Comparison of ENCODE assay signal across 18 cellular contexts in genomic region chr6:75755704-75756103, GRCh38.
"Had no signal": no experiment of that assay in that cellular context is flagged by ENCODE, and none has a peak within 500 bp of the region (broad histone marks: within the 10 kb centered on the region; RNA-seq: fewer than 3 reads in every experiment).

No MANE protein-coding gene starts in this region.

- H3K4me3 ChIP-seq: pancreas had no signal

- H3K4me1 Mint-ChIP-seq: stimulated activated memory B cell treated with anti-CD40 and anti-IgM and Interleukin-4, amounts not matched to agents 10 μg/mL and 1 μg/mL and 100 μg/mL, for 72 hours had no signal

- DNase-seq: activated CD4-positive, alpha-beta T cell treated with anti-CD3 and anti-CD28 coated beads for 48 hours; activated CD8-positive, alpha-beta memory T cell treated with anti-CD3 and anti-CD28 coated beads, Interleukin-2, amount 50 U/mL, for 4 hours; activated CD8-positive, alpha-beta T cell treated with anti-CD3 and anti-CD28 coated beads, Interleukin-2, amount 10 ng/mL, durations not matched to agents 7 days and 5 days; activated gamma-delta T cell; activated T-cell treated with anti-CD3 and anti-CD28 coated beads, Interleukin-2, amount 50 U/mL, for 72 hours; anterior cingulate cortex; brain microvascular endothelial cell; effector memory CD8-positive, alpha-beta T cell; islet precursor cell; mammary epithelial cell; naive B cell; pancreas; stimulated activated CD4-positive, alpha-beta T cell treated with anti-CD3 and anti-CD28 coated beads, Interleukin-2, amount 100 ng/mL, for 48 hours; T-helper 2 cell had no signal

- ATAC-seq: activated CD8-positive, alpha-beta T cell treated with anti-CD3 and anti-CD28 coated beads, Interleukin-2, amount 10 ng/mL, durations not matched to agents 7 days and 5 days; activated T-cell treated with anti-CD3 and anti-CD28 coated beads, Interleukin-2, amount 50 U/mL, for 72 hours; effector memory CD8-positive, alpha-beta T cell; pancreas; stimulated activated memory B cell treated with anti-CD40 and anti-IgM and Interleukin-4, amounts not matched to agents 10 μg/mL and 1 μg/mL and 100 μg/mL, for 72 hours; WTC11 had no signal

- H3K36me3 Mint-ChIP-seq: activated naive CD8-positive, alpha-beta T cell; stimulated activated memory B cell treated with anti-CD40 and anti-IgM and Interleukin-4, amounts not matched to agents 10 μg/mL and 1 μg/mL and 100 μg/mL, for 72 hours; WTC11 had no signal

- H3K9me3 Mint-ChIP-seq: activated T-cell treated with anti-CD3 and anti-CD28 coated beads, Interleukin-2, amount 50 U/mL, for 72 hours; effector memory CD8-positive, alpha-beta T cell; stimulated activated memory B cell treated with anti-CD40 and anti-IgM and Interleukin-4, amounts not matched to agents 10 μg/mL and 1 μg/mL and 100 μg/mL, for 72 hours; WTC11 had no signal

- H3K9me3 ChIP-seq: pancreas had no signal

- H3K4me3 Mint-ChIP-seq: activated CD8-positive, alpha-beta T cell treated with anti-CD3 and anti-CD28 coated beads, Interleukin-2, amount 10 ng/mL, durations not matched to agents 7 days and 5 days; activated naive CD8-positive, alpha-beta T cell; activated T-cell treated with anti-CD3 and anti-CD28 coated beads, Interleukin-2, amount 50 U/mL, for 72 hours; effector memory CD8-positive, alpha-beta T cell; stimulated activated memory B cell treated with anti-CD40 and anti-IgM and Interleukin-4, amounts not matched to agents 10 μg/mL and 1 μg/mL and 100 μg/mL, for 72 hours; WTC11 had no signal

- H3K36me3 ChIP-seq: brain microvascular endothelial cell, pancreas had no signal

- H3K27ac Mint-ChIP-seq: activated CD8-positive, alpha-beta T cell treated with anti-CD3 and anti-CD28 coated beads, Interleukin-2, amount 10 ng/mL, durations not matched to agents 7 days and 5 days; activated naive CD8-positive, alpha-beta T cell; activated T-cell treated with anti-CD3 and anti-CD28 coated beads, Interleukin-2, amount 50 U/mL, for 72 hours; effector memory CD8-positive, alpha-beta T cell; stimulated activated memory B cell treated with anti-CD40 and anti-IgM and Interleukin-4, amounts not matched to agents 10 μg/mL and 1 μg/mL and 100 μg/mL, for 72 hours; WTC11 had no signal

- H3K27ac ChIP-seq: brain microvascular endothelial cell, epithelial cell of prostate, pancreas had no signal

- H3K27me3 ChIP-seq: brain microvascular endothelial cell, pancreas had no signal

- H3K27me3 Mint-ChIP-seq: effector memory CD8-positive, alpha-beta T cell had no signal
